ENCODE assay signal across 1 cellular context in the genomic region with DNA sequence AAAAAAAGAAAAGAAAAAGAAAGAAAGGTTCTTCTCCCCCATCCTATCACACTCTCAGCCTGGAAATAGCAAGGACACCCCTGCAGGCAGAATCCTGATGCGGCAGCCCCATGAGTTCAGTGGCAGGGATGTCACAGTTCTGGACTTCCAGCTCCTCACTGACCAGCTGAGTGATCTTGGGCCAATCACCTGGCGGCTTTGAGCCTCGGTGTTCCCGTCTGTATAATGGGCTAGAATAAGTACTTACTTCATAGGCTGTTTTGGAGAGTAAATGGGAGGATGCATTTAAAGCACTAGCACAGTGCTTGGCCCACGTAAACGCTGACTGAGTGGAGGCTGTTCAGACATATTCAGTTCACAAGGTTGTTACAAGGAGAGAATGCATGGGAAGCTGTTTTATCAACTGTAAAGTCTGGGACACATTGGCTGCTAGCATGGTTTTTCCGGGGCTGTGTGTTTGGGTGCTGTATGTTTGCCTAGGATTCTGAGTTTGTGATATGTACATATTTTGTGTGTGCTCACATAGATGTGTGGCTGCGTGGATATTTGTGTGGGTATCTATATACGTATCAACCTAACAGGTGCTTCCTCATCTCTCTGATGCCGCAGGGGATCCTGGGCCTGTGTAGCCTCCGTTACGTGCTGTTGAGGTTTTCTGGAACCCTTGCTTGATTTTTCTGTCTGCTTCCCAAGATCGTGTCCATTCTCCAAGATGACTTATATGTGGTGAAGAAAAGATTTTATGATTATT.
TF ChIP-seq lines count a peak whose summit lies in the region.

No MANE protein-coding gene starts in this region.

TF ChIP-seq in SK-N-SH, 30 proteins besides CTCF, POLR2A, EP300 and RAD21 (continued from another document):
- TF ChIP-seq TEAD4 (IDR thresholded peaks at IDR 0.05; ENCODE audit: borderline replicate concordance, insufficient read depth): no peak
- no peak for TF ChIP-seq SMC3 (IDR thresholded peaks at IDR 0.05; ENCODE audit: low read depth, low read length)
- TF ChIP-seq TAF1 (IDR thresholded peaks at IDR 0.05; ENCODE audit: borderline replicate concordance, low read depth, low read length): no peak
- TF ChIP-seq, protein P1, sequence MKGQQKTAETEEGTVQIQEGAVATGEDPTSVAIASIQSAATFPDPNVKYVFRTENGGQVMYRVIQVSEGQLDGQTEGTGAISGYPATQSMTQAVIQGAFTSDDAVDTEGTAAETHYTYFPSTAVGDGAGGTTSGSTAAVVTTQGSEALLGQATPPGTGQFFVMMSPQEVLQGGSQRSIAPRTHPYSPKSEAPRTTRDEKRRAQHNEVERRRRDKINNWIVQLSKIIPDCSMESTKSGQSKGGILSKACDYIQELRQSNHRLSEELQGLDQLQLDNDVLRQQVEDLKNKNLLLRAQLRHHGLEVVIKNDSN (IDR thresholded peaks at IDR 0.05; ENCODE audit: borderline replicate concordance, low read depth): no peak
- no peak for TF ChIP-seq NRF1 (IDR thresholded peaks at IDR 0.05; ENCODE audit: low read depth, low read length)
- no peak for TF ChIP-seq FOSL2 (IDR thresholded peaks at IDR 0.05; ENCODE audit: borderline replicate concordance, low read depth)
- TF ChIP-seq JUND (IDR thresholded peaks at IDR 0.05): no peak
- TF ChIP-seq MXI1 (IDR thresholded peaks at IDR 0.05; ENCODE audit: low read depth, low read length): no peak
